ENCODE assay signal across 9 cellular contexts in genomic region chr5:14250778-14251711, GRCh38.
DNase-seq lines count a peak whose midpoint lies in the region; ATAC-seq lines count a peak whose summit lies in the region.
"Had no signal": no experiment of that assay in that cellular context is flagged by ENCODE, and none has a peak within 500 bp of the region (broad histone marks: within the 10 kb centered on the region; RNA-seq: fewer than 3 reads in every experiment).

No MANE protein-coding gene starts in this region.

- H3K27ac Mint-ChIP-seq in activated T-cell treated with anti-CD3 and anti-CD28 coated beads, Interleukin-2, amount 50 U/mL, for 72 hours: peak overlapping the region; percentile 33
- H3K27ac Mint-ChIP-seq in activated T-cell treated with anti-CD3 and anti-CD28 coated beads, Interleukin-2, amount 50 U/mL, for 24 hours: no peak overlapping the region

- H3K4me3 Mint-ChIP-seq in activated T-cell treated with anti-CD3 and anti-CD28 coated beads, Interleukin-2, amount 50 U/mL, for 72 hours: no peak overlapping the region
- no peak overlapping the region for H3K4me3 Mint-ChIP-seq in activated T-cell treated with anti-CD3 and anti-CD28 coated beads, Interleukin-2, amount 50 U/mL, for 24 hours

- peak in 1 of 2 donors; percentile 33 for ATAC-seq in activated T-cell treated with anti-CD3 and anti-CD28 coated beads, Interleukin-2, amount 50 U/mL, for 72 hours (replicated peaks in 1 of 2)
- ATAC-seq in HG03159 (IDR thresholded peaks at IDR 0.05; ENCODE audit: unreplicated experiment) (peak; percentile 52), GM19467 (IDR thresholded peaks at IDR 0.05; ENCODE audit: unreplicated experiment) (no peak)

- peaks cover 0 to 2% of the 10 kb centered on the region in 2 donors for H3K36me3 Mint-ChIP-seq in activated T-cell treated with anti-CD3 and anti-CD28 coated beads, Interleukin-2, amount 50 U/mL, for 72 hours (ENCODE audit: insufficient read depth in 2 of 2)
- H3K36me3 Mint-ChIP-seq in activated T-cell treated with anti-CD3 and anti-CD28 coated beads, Interleukin-2, amount 50 U/mL, for 24 hours (ENCODE audit: low read depth): no peaks in the 10 kb centered on the region

- H3K4me1 Mint-ChIP-seq in activated T-cell treated with anti-CD3 and anti-CD28 coated beads, Interleukin-2, amount 50 U/mL, for 72 hours (ENCODE audit: low read depth): peaks cover 12% of the 10 kb centered on the region
- H3K4me1 Mint-ChIP-seq in activated T-cell treated with anti-CD3 and anti-CD28 coated beads, Interleukin-2, amount 50 U/mL, for 24 hours (ENCODE audit: low read depth): no peaks in the 10 kb centered on the region

- peaks cover 8% of the 10 kb centered on the region for H3K27me3 Mint-ChIP-seq in activated T-cell treated with anti-CD3 and anti-CD28 coated beads, Interleukin-2, amount 50 U/mL, for 72 hours (ENCODE audit: low read depth)
- H3K27me3 Mint-ChIP-seq in activated T-cell treated with anti-CD3 and anti-CD28 coated beads, Interleukin-2, amount 50 U/mL, for 24 hours: peaks cover 14% of the 10 kb centered on the region

- H3K27ac ChIP-seq in temporal lobe (ENCODE audit: low read depth, low read length): peak overlapping the region; percentile 44
- H3K27ac ChIP-seq: SK-N-MC had no signal

- no peak for DNase-seq in activated T-cell treated with anti-CD3 and anti-CD28 coated beads, Interleukin-2, amount 50 U/mL, for 72 hours
- DNase-seq in activated T-cell treated with anti-CD3 and anti-CD28 coated beads, Interleukin-2, amount 50 U/mL, for 24 hours: no peak
- DNase-seq in dermis blood vessel endothelial cell (peak; percentile 28), NCI-H146 treated with DMSO at 0.1 percent for 48 hours (lab: John Stamatoyannopoulos, UW; ENCODE audit: unreplicated experiment) (no peak)
- DNase-seq in effector CD4-positive, alpha-beta T cell: no peak

- peaks cover 2% of the 10 kb centered on the region in 2 donors for H3K9me3 Mint-ChIP-seq in activated T-cell treated with anti-CD3 and anti-CD28 coated beads, Interleukin-2, amount 50 U/mL, for 72 hours
- peaks cover 3% of the 10 kb centered on the region for H3K9me3 Mint-ChIP-seq in activated T-cell treated with anti-CD3 and anti-CD28 coated beads, Interleukin-2, amount 50 U/mL, for 24 hours
